ENCODE assay signal across 27 cellular contexts in genomic region chr1:70707214-70707613, GRCh38.
DNase-seq lines count a peak whose midpoint lies in the region; ATAC-seq and TF ChIP-seq lines count a peak whose summit lies in the region.
"Had no signal": no experiment of that assay in that cellular context is flagged by ENCODE, and none has a peak within 500 bp of the region (broad histone marks: within the 10 kb centered on the region; RNA-seq: fewer than 3 reads in every experiment).

No MANE protein-coding gene starts in this region.

- H3K4me3 Mint-ChIP-seq in natural killer cell = no peak overlapping the region
- H3K4me3 Mint-ChIP-seq: activated naive CD4-positive, alpha-beta T cell treated with anti-CD3 and anti-CD28 coated beads, Interleukin-2, amount 10 ng/mL, durations not matched to agents 7 days and 5 days; activated T-helper 1 cell treated with anti-CD3 and anti-CD28 coated beads, Interleukin-12 subunit alpha, Interleukin-12 subunit beta, Interleukin-2, Interleukin-4 antibody, amounts not matched to agents 30 ng/mL and 10 ng/mL and 1 ng/mL, durations not matched to agents 14 hours and 24 hours and 36 hours; naive thymus-derived CD4-positive, alpha-beta T cell had no signal

- H3K27me3 ChIP-seq in HUES48 (ENCODE audit: control insufficient read depth, insufficient read depth, low read length) = no peaks in the 10 kb centered on the region
- no peaks in the 10 kb centered on the region for H3K27me3 ChIP-seq in endocrine pancreas (ENCODE audit: control insufficient read depth, insufficient read depth, low read length)
- H3K27me3 ChIP-seq in mesenchymal stem cell (ENCODE audit: control insufficient read depth in 1 of 2, insufficient read depth in 1 of 2, low read length in 2 of 2) = no peaks in the 10 kb centered on the region
- H3K27me3 ChIP-seq in smooth muscle cell (ENCODE audit: low read depth) = peaks cover 3% of the 10 kb centered on the region
- H3K27me3 ChIP-seq: BLaER1, thyroid gland had no signal

- no peaks in the 10 kb centered on the region for H3K4me1 Mint-ChIP-seq in natural killer cell
- H3K4me1 Mint-ChIP-seq: activated naive CD4-positive, alpha-beta T cell treated with anti-CD3 and anti-CD28 coated beads, Interleukin-2, amount 10 ng/mL, durations not matched to agents 7 days and 5 days; naive thymus-derived CD4-positive, alpha-beta T cell had no signal

- H3K27ac Mint-ChIP-seq in natural killer cell = no peak overlapping the region
- H3K27ac Mint-ChIP-seq: activated naive CD4-positive, alpha-beta T cell treated with anti-CD3 and anti-CD28 coated beads, Interleukin-2, amount 10 ng/mL, durations not matched to agents 7 days and 5 days; activated T-helper 1 cell treated with anti-CD3 and anti-CD28 coated beads, Interleukin-12 subunit alpha, Interleukin-12 subunit beta, Interleukin-2, Interleukin-4 antibody, amounts not matched to agents 30 ng/mL and 10 ng/mL and 1 ng/mL, durations not matched to agents 14 hours and 24 hours and 36 hours; naive thymus-derived CD4-positive, alpha-beta T cell had no signal

- no peaks in the 10 kb centered on the region for H3K36me3 ChIP-seq in HUES48 (ENCODE audit: control insufficient read depth, insufficient read depth, low read length)
- H3K36me3 ChIP-seq in endocrine pancreas (ENCODE audit: control insufficient read depth, insufficient read depth, low read length) = no peaks in the 10 kb centered on the region
- H3K36me3 ChIP-seq in mesenchymal stem cell (ENCODE audit: control insufficient read depth in 1 of 2, insufficient read depth in 2 of 2, low read depth in 1 of 2, low read length in 2 of 2) = no peaks in the 10 kb centered on the region
- H3K36me3 ChIP-seq in smooth muscle cell (ENCODE audit: low read depth) = no peaks in the 10 kb centered on the region
- H3K36me3 ChIP-seq: BLaER1, heart left ventricle, thyroid gland had no signal

- H3K79me1 ChIP-seq in mesenchymal stem cell (replicated peaks; ENCODE audit: low read length, poor library complexity, severe bottlenecking) = no peaks in the 10 kb centered on the region

- H3K27ac ChIP-seq in HUES48 (ENCODE audit: low read depth, low read length) (no peak overlapping the region), mesenchymal stem cell (ENCODE audit: low read length, poor library complexity, severe bottlenecking) (no peak overlapping the region), smooth muscle cell (ENCODE audit: low read depth) (no peak overlapping the region)
- H3K27ac ChIP-seq: BLaER1, heart left ventricle, KMS-11, thyroid gland had no signal

- no peak overlapping the region for H3K23ac ChIP-seq in mesenchymal stem cell (ENCODE audit: low read length in 2 of 2)

- H3K4me3 ChIP-seq in HUES48 (ENCODE audit: low read depth, low read length) (peak overlapping the region; percentile 72), endocrine pancreas (ENCODE audit: control insufficient read depth, insufficient read depth, low read length) (peak overlapping the region; percentile 51), mesenchymal stem cell (ENCODE audit: insufficient read depth in 1 of 2, low read depth in 1 of 2, low read length in 2 of 2) (peak overlapping the region in 1 of 2 experiments; percentile 74), smooth muscle cell (peak overlapping the region; percentile 46)
- H3K4me3 ChIP-seq: BLaER1 had no signal

- no peak overlapping the region for H3K9ac ChIP-seq in HUES48 (ENCODE audit: low read depth, low read length)
- H3K9ac ChIP-seq in endocrine pancreas (ENCODE audit: control insufficient read depth, insufficient read depth, low read length) = no peak overlapping the region
- peak overlapping the region; percentile 79 for H3K9ac ChIP-seq in mesenchymal stem cell (ENCODE audit: low read length)
- no peak overlapping the region for H3K9ac ChIP-seq in smooth muscle cell (ENCODE audit: low read depth)
- H3K9ac ChIP-seq: BLaER1, KMS-11 had no signal

- DNase-seq in mesenchymal stem cell (no peak), smooth muscle cell (lab: John Stamatoyannopoulos, UW; ENCODE audit: unreplicated experiment) (no peak), natural killer cell (no peak)
- DNase-seq: activated CD4-positive, alpha-beta T cell treated with anti-CD3 and anti-CD28 coated beads, Interleukin-2, amount 50 U/mL, for 48 hours; activated naive CD4-positive, alpha-beta T cell treated with anti-CD3 and anti-CD28 coated beads, Interleukin-2, amount 10 ng/mL, durations not matched to agents 7 days and 5 days; amniotic stem cell; COR-L47; erythroblast; GDM1; heart left ventricle; naive thymus-derived CD4-positive, alpha-beta T cell; NCI-H1417 treated with DMSO at 0.1 percent for 48 hours; NCI-H2081; NCI-H226; NCI-H69; stimulated activated CD4-positive, alpha-beta T cell treated with anti-CD3 and anti-CD28 coated beads, Interleukin-15, amount 100 ng/mL, for 24 hours; stimulated activated naive CD4-positive, alpha-beta T cell treated with Interleukin-2 at 50 U/mL for 16 hours; T-helper 1 cell; thyroid gland had no signal

- peaks cover 0 to 4% of the 10 kb centered on the region in 2 donors for H3K9me3 Mint-ChIP-seq in natural killer cell
- H3K9me3 Mint-ChIP-seq: activated naive CD4-positive, alpha-beta T cell treated with anti-CD3 and anti-CD28 coated beads, Interleukin-2, amount 10 ng/mL, durations not matched to agents 7 days and 5 days had no signal

- TF ChIP-seq CTCF in smooth muscle cell (IDR thresholded peaks at IDR 0.05; ENCODE audit: borderline replicate concordance, insufficient read depth, poor library complexity, severe bottlenecking) (no peak), natural killer cell (IDR thresholded peaks at IDR 0.05) (no peak)

- no peak overlapping the region for H2BK120ac ChIP-seq in mesenchymal stem cell (ENCODE audit: low read depth, low read length)

- H3K9me3 ChIP-seq in HUES48 (ENCODE audit: control insufficient read depth, insufficient read depth, low read length) (no peaks in the 10 kb centered on the region), endocrine pancreas (ENCODE audit: control insufficient read depth, low read length) (no peaks in the 10 kb centered on the region), mesenchymal stem cell (ENCODE audit: control insufficient read depth, low read length) (peaks cover 8% of the 10 kb centered on the region), smooth muscle cell (replicated peaks; ENCODE audit: low read depth) (no peaks in the 10 kb centered on the region)
- H3K9me3 ChIP-seq: BLaER1, thyroid gland had no signal

- H2BK15ac ChIP-seq in mesenchymal stem cell (ENCODE audit: low read depth, poor library complexity, severe bottlenecking) = no peak overlapping the region

- intact Hi-C loops in natural killer cell (cut with micrococcal nuclease) = no loop called here

- no peaks in the 10 kb centered on the region for H4K20me1 ChIP-seq in smooth muscle cell (ENCODE audit: low read depth)
- H4K20me1 ChIP-seq: BLaER1 had no signal

- H3K4me1 ChIP-seq in HUES48 (ENCODE audit: control insufficient read depth, insufficient read depth, low read length) = no peaks in the 10 kb centered on the region
- no peaks in the 10 kb centered on the region for H3K4me1 ChIP-seq in endocrine pancreas (ENCODE audit: control insufficient read depth, insufficient read depth, low read length)
- no peaks in the 10 kb centered on the region for H3K4me1 ChIP-seq in mesenchymal stem cell (ENCODE audit: control insufficient read depth, insufficient read depth, low read depth, low read length)
- H3K4me1 ChIP-seq in smooth muscle cell (ENCODE audit: low read depth) = no peaks in the 10 kb centered on the region
- H3K4me1 ChIP-seq: BLaER1 had no signal

- no peak overlapping the region for H2BK5ac ChIP-seq in mesenchymal stem cell (ENCODE audit: low read depth, low read length, poor library complexity, severe bottlenecking)

- no peaks in the 10 kb centered on the region for H3K36me3 Mint-ChIP-seq in natural killer cell
- H3K36me3 Mint-ChIP-seq: activated naive CD4-positive, alpha-beta T cell treated with anti-CD3 and anti-CD28 coated beads, Interleukin-2, amount 10 ng/mL, durations not matched to agents 7 days and 5 days had no signal

- no peak overlapping the region for H4K8ac ChIP-seq in mesenchymal stem cell (ENCODE audit: low read length)

- no peak overlapping the region for H2BK12ac ChIP-seq in mesenchymal stem cell (ENCODE audit: low read length in 2 of 2)

- H3K4ac ChIP-seq in mesenchymal stem cell (ENCODE audit: low read depth in 1 of 2, low read length in 2 of 2) = no peak overlapping the region

- no peaks in the 10 kb centered on the region for H3F3A ChIP-seq in smooth muscle cell (ENCODE audit: low read depth)

- no peak overlapping the region for H2AFZ ChIP-seq in mesenchymal stem cell (ENCODE audit: low read depth, low read length)
- peak overlapping the region; percentile 95 for H2AFZ ChIP-seq in smooth muscle cell (ENCODE audit: low read depth)

- no peak overlapping the region for H3K18ac ChIP-seq in mesenchymal stem cell (ENCODE audit: low read depth in 1 of 2, low read length in 2 of 2)

- no peaks in the 10 kb centered on the region for H3K79me2 ChIP-seq in smooth muscle cell (ENCODE audit: low read depth)

- no peak overlapping the region for H3K4me2 ChIP-seq in mesenchymal stem cell (ENCODE audit: low read length, poor library complexity, severe bottlenecking)
- H3K4me2 ChIP-seq in smooth muscle cell = peak overlapping the region; percentile 81
- H3K4me2 ChIP-seq: BLaER1, KMS-11 had no signal

- H2AK5ac ChIP-seq in mesenchymal stem cell (ENCODE audit: low read length, severe bottlenecking) = no peak overlapping the region

- peaks cover 13 to 44% of the 10 kb centered on the region in 2 donors for H3K27me3 Mint-ChIP-seq in natural killer cell (ENCODE audit: low read depth in 2 of 2)

- H3K14ac ChIP-seq in mesenchymal stem cell (ENCODE audit: low read length in 2 of 2) = no peak overlapping the region

- ATAC-seq in HG03442 (IDR thresholded peaks at IDR 0.05; ENCODE audit: unreplicated experiment) (no peak), natural killer cell (no peak), HG02588 (IDR thresholded peaks at IDR 0.05; ENCODE audit: unreplicated experiment) (no peak)
- ATAC-seq: HCT116; naive thymus-derived CD4-positive, alpha-beta T cell had no signal

- no peak overlapping the region for H4K91ac ChIP-seq in mesenchymal stem cell (ENCODE audit: low read length)
